In the genomic region with DNA sequence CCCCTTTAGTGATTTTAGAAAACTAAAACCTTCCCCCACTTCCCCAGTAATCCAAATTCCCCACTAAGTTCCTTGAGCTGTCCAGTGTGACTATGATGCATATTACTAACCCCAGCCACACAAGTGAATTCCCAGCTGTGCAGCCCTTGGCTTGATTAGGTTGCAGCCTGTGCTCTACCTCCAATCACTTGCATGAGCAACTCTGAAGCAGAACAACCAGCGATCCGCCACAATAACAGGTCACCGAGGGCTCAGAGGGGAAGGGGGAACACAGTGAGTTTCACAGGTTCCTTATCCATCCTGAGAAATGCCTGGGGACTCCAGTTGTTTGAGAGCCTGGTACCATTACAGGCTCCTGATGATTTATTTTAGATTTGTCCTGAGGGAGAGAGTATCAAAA, we compare ENCODE assay signal across 23 cellular contexts.
A peak's percentile ranks its signal among the peaks of the same experiment; 100 is the strongest.
DNase-seq lines count a peak whose midpoint lies in the region; ATAC-seq, FAIRE-seq and TF ChIP-seq lines count a peak whose summit lies in the region.
"Had no signal": no experiment of that assay in that cellular context is flagged by ENCODE, and none has a peak within 500 bp of the region (broad histone marks: within the 10 kb centered on the region; RNA-seq: fewer than 3 reads in every experiment).

No MANE protein-coding gene starts in this region.

- no peak for TF ChIP-seq RAD21 in H1 (IDR thresholded peaks at IDR 0.05 in 1 of 2, conservative IDR thresholded peaks at IDR 0.05 in 1 of 2; ENCODE audit: low read depth in 2 of 2, low read length in 2 of 2)

- no peak overlapping the region for H4K91ac ChIP-seq in H1 (replicated peaks; ENCODE audit: insufficient read length, low read length)

- no peak overlapping the region for H2BK5ac ChIP-seq in H1 (ENCODE audit: low read depth, low read length)

- no peak overlapping the region for H3K4ac ChIP-seq in H1 (replicated peaks; ENCODE audit: insufficient read length, low read depth, low read length)

- no peak overlapping the region for H4K5ac ChIP-seq in H1 (ENCODE audit: insufficient read length, low read depth, low read length)

- POLR2A ChIA-PET in H1 (lab: Charles Lee; ENCODE audit: partially characterized antibody) = no interaction called here

- no peak for TF ChIP-seq POLR2A in H1 (IDR thresholded peaks at IDR 0.05; ENCODE audit: control extremely low read depth in 1 of 2, low read depth in 2 of 2, low read length in 2 of 2)

- CTCF ChIA-PET in H1 (lab: Charles Lee; ENCODE audit: partially characterized antibody) = interaction anchor here (1.0 to 1.2 kb wide), 2 partner anchors 23 to 137 kb away, joined by 3 to 4 read pairs; no protein-coding TSS in a partner anchor

- TF ChIP-seq CTCF in H1 (IDR thresholded peaks at IDR 0.05; ENCODE audit: control extremely low read depth in 1 of 3, insufficient read depth in 1 of 3, low read depth in 1 of 3, low read length in 3 of 3) (no peak), nephron progenitor cell (IDR thresholded peaks at IDR 0.05) (no peak), heart right ventricle (IDR thresholded peaks at IDR 0.05) (no peak), kidney (IDR thresholded peaks at IDR 0.05; ENCODE audit: borderline replicate concordance, extremely low read depth, insufficient read depth) (no peak)

- H3K27me3 ChIP-seq in H1 (replicated peaks in 1 of 4; ENCODE audit: control insufficient read depth in 3 of 4, extremely low read depth in 1 of 4, insufficient read depth in 3 of 4, low read length in 3 of 4) (no peaks in the 10 kb centered on the region), heart right ventricle (no peaks in the 10 kb centered on the region)
- H3K27me3 ChIP-seq: BLaER1 had no signal

- no peaks in the 10 kb centered on the region for H3K23me2 ChIP-seq in H1 (ENCODE audit: low read depth, low read length)

- no peak for TF ChIP-seq EP300 in H1 (IDR thresholded peaks at IDR 0.05; ENCODE audit: borderline replicate concordance in 1 of 2, low read depth in 2 of 2, low read length in 2 of 2)

- no peaks in the 10 kb centered on the region for H4K20me1 ChIP-seq in H1 (replicated peaks in 1 of 2; ENCODE audit: control insufficient read depth in 1 of 2, insufficient read depth in 2 of 2, low read length in 2 of 2)
- H4K20me1 ChIP-seq: BLaER1 had no signal

- FAIRE-seq in H1 (lab: Jason Lieb, UNC) (no peak), kidney (lab: Jason Lieb, UNC) (no peak)
- FAIRE-seq: A204.1, GM12891, GM18507 had no signal

- no peaks in the 10 kb centered on the region for H3K79me2 ChIP-seq in H1 (ENCODE audit: control insufficient read depth in 1 of 2, insufficient read depth in 2 of 2, low read length in 2 of 2)

- H3K9me3 ChIP-seq in H1 (ENCODE audit: insufficient read depth in 2 of 2, low read depth in 1 of 2, low read length in 1 of 2) (no peaks in the 10 kb centered on the region), heart right ventricle (peaks cover 0 to 3% (median 0%) of the 10 kb centered on the region in 11 donors), kidney (ENCODE audit: control insufficient read depth in 1 of 2, low read length in 2 of 2) (no peaks in the 10 kb centered on the region)
- H3K9me3 ChIP-seq: BLaER1, Caco-2 had no signal

- H3K27ac ChIP-seq in H1 (ENCODE audit: low read depth, low read length) = no peak overlapping the region
- no peak overlapping the region for H3K27ac ChIP-seq in heart right ventricle
- H3K27ac ChIP-seq in kidney (ENCODE audit: low read depth in 2 of 2, low read length in 2 of 2) = no peak overlapping the region
- H3K27ac ChIP-seq: 22Rv1, BLaER1, C4-2B had no signal

- H2BK12ac ChIP-seq in H1 (ENCODE audit: low read depth, low read length) = no peak overlapping the region

- ATAC-seq in heart right ventricle = no peak
- ATAC-seq: CD8-positive, alpha-beta T cell; HCT116 had no signal

- H2BK20ac ChIP-seq in H1 (ENCODE audit: low read length) = no peak overlapping the region

- no peaks in the 10 kb centered on the region for H3K36me3 ChIP-seq in H1 (ENCODE audit: control insufficient read depth in 2 of 4, insufficient read depth in 4 of 4, low read length in 3 of 4)
- H3K36me3 ChIP-seq in heart right ventricle = no peaks in the 10 kb centered on the region
- no peaks in the 10 kb centered on the region for H3K36me3 ChIP-seq in kidney (ENCODE audit: control insufficient read depth in 1 of 2, insufficient read depth in 2 of 2, low read length in 2 of 2)
- H3K36me3 ChIP-seq: BLaER1 had no signal

- DNase-seq in NCI-H82 (lab: John Stamatoyannopoulos, UW) = peak; percentile 33
- no peak for DNase-seq in NCI-H82 treated with DMSO at 0.1 percent for 48 hours (lab: John Stamatoyannopoulos, UW; ENCODE audit: unreplicated experiment)
- DNase-seq in H1 (ENCODE audit: low read depth in 1 of 2, low spot score in 2 of 2) = no peak
- peak; percentile 8 for DNase-seq in nephron progenitor cell
- peak; percentile 24 for DNase-seq in retina
- DNase-seq in heart right ventricle = no peak
- no peak for DNase-seq in kidney
- no peak for DNase-seq in NCI-H2107 treated with DMSO at 0.1 percent for 48 hours (lab: John Stamatoyannopoulos, UW; ENCODE audit: unreplicated experiment)
- DNase-seq: Caco-2; CD4-positive, CD25-positive, alpha-beta regulatory T cell; CD8-positive, alpha-beta T cell; DMS53; DMS79 treated with DMSO at 0.1 percent for 48 hours; GF-D8; H9 had no signal

- H3K27ac Mint-ChIP-seq in nephron progenitor cell = no peak overlapping the region
- H3K27ac Mint-ChIP-seq: B cell; CD4-positive, CD25-positive, alpha-beta regulatory T cell; CD8-positive, alpha-beta T cell; H9 had no signal

- 0 out of 2 replicates have a peak overlapping the region, but pooled peaks have one; percentile 86 for H2AFZ ChIP-seq in H1 (ENCODE audit: low read length)

- H3K4me1 ChIP-seq in H1 (replicated peaks in 1 of 4; ENCODE audit: control insufficient read depth in 3 of 4, insufficient read depth in 4 of 4, low read length in 3 of 4) (peaks cover 1 to 7% (median 5%) of the 10 kb centered on the region in 4 experiments; a peak in 3 of 7 replicates), heart right ventricle (no peaks in the 10 kb centered on the region), kidney (ENCODE audit: control insufficient read depth in 1 of 2, insufficient read depth in 1 of 2, low read depth in 1 of 2, low read length in 2 of 2) (no peaks in the 10 kb centered on the region)
- H3K4me1 ChIP-seq: Caco-2 had no signal

- no peak overlapping the region for H3K4me3 Mint-ChIP-seq in nephron progenitor cell
- H3K4me3 Mint-ChIP-seq: B cell; CD4-positive, CD25-positive, alpha-beta regulatory T cell; CD8-positive, alpha-beta T cell; H9 had no signal

- no peak overlapping the region for H4K8ac ChIP-seq in H1 (ENCODE audit: extremely low read depth, insufficient read depth, low read length)

- H3K36me3 Mint-ChIP-seq in nephron progenitor cell (ENCODE audit: low read depth) = no peaks in the 10 kb centered on the region
- H3K36me3 Mint-ChIP-seq: CD4-positive, CD25-positive, alpha-beta regulatory T cell; CD8-positive, alpha-beta T cell had no signal

- H3K4me2 ChIP-seq in H1 (ENCODE audit: insufficient read depth in 1 of 2, low read depth in 2 of 2, low read length in 2 of 2) = no peak overlapping the region
- H3K4me2 ChIP-seq: BLaER1 had no signal

- 87% methylated on average over 3 of the region's 3 CpGs; no CpG with 5 or more reads in 1 of the 2 experiments for WGBS in H1 (ENCODE audit: extremely low coverage in 1 of 2, insufficient coverage in 1 of 2, insufficient read length in 1 of 2, insufficient replicate concordance in 2 of 2, low coverage in 1 of 2, low lambda C conversion rate in 2 of 2, missing lambda C conversion rate in 1 of 2), 2 experiments
- WGBS in heart right ventricle, 2 donors = 33 to 54% methylated on average over 3 of the region's 3 CpGs

- no peak overlapping the region for H2AK5ac ChIP-seq in H1 (ENCODE audit: low read depth, low read length)

- no peak overlapping the region for H3K56ac ChIP-seq in H1 (replicated peaks; ENCODE audit: insufficient read length, low read depth, low read length)

- H3K79me1 ChIP-seq in H1 (ENCODE audit: low read depth, low read length) = no peaks in the 10 kb centered on the region

- H3K4me3 ChIP-seq in H1 (ENCODE audit: extremely low read depth in 1 of 4, insufficient read depth in 2 of 4, low read depth in 3 of 4, low read length in 4 of 4) = no peak overlapping the region
- H3K4me3 ChIP-seq in heart right ventricle = no peak overlapping the region
- no peak overlapping the region for H3K4me3 ChIP-seq in kidney (ENCODE audit: low read length in 2 of 2)
- H3K4me3 ChIP-seq: BLaER1 had no signal

- H3K9ac ChIP-seq in H1 (replicated peaks in 1 of 4; ENCODE audit: extremely low read depth in 1 of 4, low read depth in 3 of 4, low read length in 3 of 4) = no peak overlapping the region
- H3K9ac ChIP-seq in kidney (ENCODE audit: low read length in 2 of 2) = no peak overlapping the region
- H3K9ac ChIP-seq: BLaER1 had no signal

- intact Hi-C loops in heart right ventricle (cut with DNase I) = no loop called here
- intact Hi-C loops in kidney (cut with DNase I) = no loop called here

- peaks cover 3% of the 10 kb centered on the region for H3K27me3 Mint-ChIP-seq in nephron progenitor cell (ENCODE audit: low read depth, poor library complexity)
- H3K27me3 Mint-ChIP-seq: B cell; CD4-positive, CD25-positive, alpha-beta regulatory T cell had no signal

- H3K23ac ChIP-seq in H1 (ENCODE audit: insufficient read length) = no peak overlapping the region

- no peak overlapping the region for H3K14ac ChIP-seq in H1 (ENCODE audit: insufficient read length)

- H3K9me3 Mint-ChIP-seq in nephron progenitor cell = no peaks in the 10 kb centered on the region
- H3K9me3 Mint-ChIP-seq: H9 had no signal

- H2BK15ac ChIP-seq in H1 (ENCODE audit: low read length) = no peak overlapping the region

- H3K18ac ChIP-seq in H1 (ENCODE audit: extremely low read depth, low read length) = no peak overlapping the region

- peaks cover 44% of the 10 kb centered on the region for H3K4me1 Mint-ChIP-seq in nephron progenitor cell
- H3K4me1 Mint-ChIP-seq: B cell; CD4-positive, CD25-positive, alpha-beta regulatory T cell had no signal

- no peak overlapping the region for H2BK120ac ChIP-seq in H1 (replicated peaks; ENCODE audit: low read depth, low read length)

TF ChIP-seq in H1, 55 proteins besides CTCF, POLR2A, EP300 and RAD21:
- TF ChIP-seq SAP30 (IDR thresholded peaks at IDR 0.05; ENCODE audit: insufficient read depth, insufficient replicate concordance, low read length) (no peak), BRCA1 (IDR thresholded peaks at IDR 0.05; ENCODE audit: low read depth, low read length) (no peak), JUND (IDR thresholded peaks at IDR 0.05; ENCODE audit: low read length) (no peak), EZH2 (IDR thresholded peaks at IDR 0.05; ENCODE audit: low read depth, low read length, severe bottlenecking) (no peak), NRF1 (IDR thresholded peaks at IDR 0.05; ENCODE audit: low read depth, low read length) (no peak), TAF7 (optimal IDR thresholded peaks at IDR 0.05; ENCODE audit: borderline replicate concordance, low read depth, low read length) (no peak), CHD1 (IDR thresholded peaks at IDR 0.05; ENCODE audit: low read depth, low read length) (no peak), CREB1 (IDR thresholded peaks at IDR 0.05) (no peak)

Comparison
In these comparisons a context has a peak if more than half of its experiments do, and no peak if none do; other contexts are left out.
1. DNase-seq: peak in NCI-H82 (single experiment), nephron progenitor cell (single experiment) and retina (single experiment); none in NCI-H82 treated with DMSO at 0.1 percent for 48 hours (single experiment), H1 (0 of 2), heart right ventricle (0 of 2), kidney (single experiment) and NCI-H2107 treated with DMSO at 0.1 percent for 48 hours (single experiment).